Comparison of ENCODE assay signal across 9 cellular contexts in genomic region chr3:414063-414462, GRCh38.
A peak's percentile ranks its signal among the peaks of the same experiment; 100 is the strongest.
DNase-seq lines count a peak whose midpoint lies in the region; ATAC-seq and TF ChIP-seq lines count a peak whose summit lies in the region.
"Had no signal": no experiment of that assay in that cellular context is flagged by ENCODE, and none has a peak within 500 bp of the region (broad histone marks: within the 10 kb centered on the region; RNA-seq: fewer than 3 reads in every experiment).

No MANE protein-coding gene starts in this region.

- CTCF ChIA-PET in activated CD8-positive, alpha-beta T cell treated with anti-CD3 and anti-CD28 coated beads for 36 hours (lab: Charles Lee) = no interaction called here
- CTCF ChIA-PET in activated CD8-positive, alpha-beta T cell treated with anti-CD3 and anti-CD28 coated beads, Interleukin-2, amount 10 ng/mL, durations not matched to agents 7 days and 5 days (lab: Charles Lee) = interaction anchor here (1.1 kb wide), 1 partner anchor 15 kb away, joined by 3 read pairs; no protein-coding TSS in a partner anchor

- no peaks in the 10 kb centered on the region for H3K36me3 Mint-ChIP-seq in activated CD8-positive, alpha-beta T cell treated with anti-CD3 and anti-CD28 coated beads for 36 hours (ENCODE audit: low read depth)
- H3K36me3 Mint-ChIP-seq in activated CD8-positive, alpha-beta T cell treated with anti-CD3 and anti-CD28 coated beads, Interleukin-2, amount 10 ng/mL, durations not matched to agents 7 days and 5 days (ENCODE audit: low read depth) = no peaks in the 10 kb centered on the region
- H3K36me3 Mint-ChIP-seq in chondrocyte (ENCODE audit: low read depth) = no peaks in the 10 kb centered on the region

- no peak overlapping the region for H3K4me3 Mint-ChIP-seq in activated CD8-positive, alpha-beta T cell treated with anti-CD3 and anti-CD28 coated beads for 36 hours
- H3K4me3 Mint-ChIP-seq in activated CD8-positive, alpha-beta T cell treated with anti-CD3 and anti-CD28 coated beads, Interleukin-2, amount 10 ng/mL, durations not matched to agents 7 days and 5 days = no peak overlapping the region
- H3K4me3 Mint-ChIP-seq in chondrocyte (ENCODE audit: unreplicated experiment) = no peak overlapping the region
- H3K4me3 Mint-ChIP-seq: dendritic cell treated with granulocyte-macrophage colony-stimulating factor and Interleukin-4, amounts not matched to agents 40 ng/mL and 50 ng/mL, for 4 days had no signal

- H3K4me1 ChIP-seq in thoracic aorta (ENCODE audit: control insufficient read depth in 1 of 2, low read depth in 2 of 2) = no peaks in the 10 kb centered on the region

- no peak for DNase-seq in activated CD8-positive, alpha-beta T cell treated with anti-CD3 and anti-CD28 coated beads for 36 hours
- DNase-seq in activated CD8-positive, alpha-beta T cell treated with anti-CD3 and anti-CD28 coated beads, Interleukin-2, amount 10 ng/mL, durations not matched to agents 7 days and 5 days = no peak
- DNase-seq in NCI-H2081 (lab: John Stamatoyannopoulos, UW) (peak; percentile 10 to 20), chondrocyte (ENCODE audit: low spot score) (no peak), thoracic aorta (ENCODE audit: low spot score) (no peak), DMS79 treated with DMSO at 0.1 percent for 48 hours (lab: John Stamatoyannopoulos, UW) (no peak), NCI-H1930 (lab: John Stamatoyannopoulos, UW) (no peak)
- DNase-seq in activated T-cell treated with anti-CD3 and anti-CD28 coated beads, Interleukin-2, amount 50 U/mL, for 48 hours = no peak

- H3K4me3 ChIP-seq in thoracic aorta = no peak overlapping the region

- no peaks in the 10 kb centered on the region for H3K9me3 ChIP-seq in thoracic aorta

- ATAC-seq in activated CD8-positive, alpha-beta T cell treated with anti-CD3 and anti-CD28 coated beads for 36 hours = no peak
- no peak for ATAC-seq in activated CD8-positive, alpha-beta T cell treated with anti-CD3 and anti-CD28 coated beads, Interleukin-2, amount 10 ng/mL, durations not matched to agents 7 days and 5 days
- ATAC-seq in thoracic aorta (ENCODE audit: insufficient number of reproducible peaks, low FRiP score, low read depth) = no peak

- POLR2A ChIA-PET in activated CD8-positive, alpha-beta T cell treated with anti-CD3 and anti-CD28 coated beads for 36 hours (lab: Charles Lee) = no interaction called here
- POLR2A ChIA-PET in activated CD8-positive, alpha-beta T cell treated with anti-CD3 and anti-CD28 coated beads, Interleukin-2, amount 10 ng/mL, durations not matched to agents 7 days and 5 days (lab: Charles Lee) = interaction anchor here (0.7 kb wide), 1 partner anchor 12 kb away, joined by 3 read pairs; no protein-coding TSS in a partner anchor

- intact Hi-C loops in activated CD8-positive, alpha-beta T cell treated with anti-CD3 and anti-CD28 coated beads for 36 hours (cut with micrococcal nuclease) = no loop called here

- no peaks in the 10 kb centered on the region for H3K4me1 Mint-ChIP-seq in activated CD8-positive, alpha-beta T cell treated with anti-CD3 and anti-CD28 coated beads for 36 hours (ENCODE audit: low read depth)
- no peaks in the 10 kb centered on the region for H3K4me1 Mint-ChIP-seq in activated CD8-positive, alpha-beta T cell treated with anti-CD3 and anti-CD28 coated beads, Interleukin-2, amount 10 ng/mL, durations not matched to agents 7 days and 5 days (ENCODE audit: low read depth)
- H3K4me1 Mint-ChIP-seq in chondrocyte (ENCODE audit: low read depth) = no peaks in the 10 kb centered on the region

- H3K27ac ChIP-seq in thoracic aorta = no peak overlapping the region

- H3K36me3 ChIP-seq in thoracic aorta = no peaks in the 10 kb centered on the region

- H3K27me3 ChIP-seq in thoracic aorta (replicated peaks; ENCODE audit: insufficient read depth) = no peaks in the 10 kb centered on the region

- no peak overlapping the region for H3K27ac Mint-ChIP-seq in activated CD8-positive, alpha-beta T cell treated with anti-CD3 and anti-CD28 coated beads for 36 hours
- no peak overlapping the region for H3K27ac Mint-ChIP-seq in activated CD8-positive, alpha-beta T cell treated with anti-CD3 and anti-CD28 coated beads, Interleukin-2, amount 10 ng/mL, durations not matched to agents 7 days and 5 days
- H3K27ac Mint-ChIP-seq in chondrocyte (ENCODE audit: unreplicated experiment) = no peak overlapping the region
- H3K27ac Mint-ChIP-seq: dendritic cell treated with granulocyte-macrophage colony-stimulating factor and Interleukin-4, amounts not matched to agents 40 ng/mL and 50 ng/mL, for 4 days had no signal

- peak; percentile 47 for TF ChIP-seq CTCF in activated CD8-positive, alpha-beta T cell treated with anti-CD3 and anti-CD28 coated beads for 36 hours (IDR thresholded peaks at IDR 0.05)
- TF ChIP-seq CTCF in chondrocyte (IDR thresholded peaks at IDR 0.05) (peak; percentile 80), thoracic aorta (IDR thresholded peaks at IDR 0.05) (peak; percentile 35)

- no peaks in the 10 kb centered on the region for H3K27me3 Mint-ChIP-seq in activated CD8-positive, alpha-beta T cell treated with anti-CD3 and anti-CD28 coated beads for 36 hours
- H3K27me3 Mint-ChIP-seq in activated CD8-positive, alpha-beta T cell treated with anti-CD3 and anti-CD28 coated beads, Interleukin-2, amount 10 ng/mL, durations not matched to agents 7 days and 5 days (ENCODE audit: low read depth) = no peaks in the 10 kb centered on the region
- peaks cover 5% of the 10 kb centered on the region for H3K27me3 Mint-ChIP-seq in chondrocyte (ENCODE audit: low read depth)
- H3K27me3 Mint-ChIP-seq: dendritic cell treated with granulocyte-macrophage colony-stimulating factor and Interleukin-4, amounts not matched to agents 40 ng/mL and 50 ng/mL, for 4 days had no signal

- no peaks in the 10 kb centered on the region for H3K9me3 Mint-ChIP-seq in activated CD8-positive, alpha-beta T cell treated with anti-CD3 and anti-CD28 coated beads for 36 hours
- H3K9me3 Mint-ChIP-seq in activated CD8-positive, alpha-beta T cell treated with anti-CD3 and anti-CD28 coated beads, Interleukin-2, amount 10 ng/mL, durations not matched to agents 7 days and 5 days (ENCODE audit: insufficient read depth) = no peaks in the 10 kb centered on the region
- H3K9me3 Mint-ChIP-seq in chondrocyte (ENCODE audit: low read depth) = no peaks in the 10 kb centered on the region
- H3K9me3 Mint-ChIP-seq: dendritic cell treated with granulocyte-macrophage colony-stimulating factor and Interleukin-4, amounts not matched to agents 40 ng/mL and 50 ng/mL, for 4 days had no signal

Comparison
In these comparisons a context has a peak if more than half of its experiments do, and no peak if none do; other contexts are left out.
1. DNase-seq: peak in NCI-H2081 (2 of 2); none in activated CD8-positive, alpha-beta T cell treated with anti-CD3 and anti-CD28 coated beads for 36 hours (single experiment), activated CD8-positive, alpha-beta T cell treated with anti-CD3 and anti-CD28 coated beads, Interleukin-2, amount 10 ng/mL, durations not matched to agents 7 days and 5 days (single experiment), chondrocyte (single experiment), thoracic aorta (single experiment), DMS79 treated with DMSO at 0.1 percent for 48 hours (single experiment), NCI-H1930 (0 of 2) and activated T-cell treated with anti-CD3 and anti-CD28 coated beads, Interleukin-2, amount 50 U/mL, for 48 hours (0 of 2).
2. Peak in every context shown above with its lines, with median percentiles within 50 percentile points of each other: CTCF ChIP-seq.